15 cellular contexts compared by ENCODE assay signal in the genomic region with DNA sequence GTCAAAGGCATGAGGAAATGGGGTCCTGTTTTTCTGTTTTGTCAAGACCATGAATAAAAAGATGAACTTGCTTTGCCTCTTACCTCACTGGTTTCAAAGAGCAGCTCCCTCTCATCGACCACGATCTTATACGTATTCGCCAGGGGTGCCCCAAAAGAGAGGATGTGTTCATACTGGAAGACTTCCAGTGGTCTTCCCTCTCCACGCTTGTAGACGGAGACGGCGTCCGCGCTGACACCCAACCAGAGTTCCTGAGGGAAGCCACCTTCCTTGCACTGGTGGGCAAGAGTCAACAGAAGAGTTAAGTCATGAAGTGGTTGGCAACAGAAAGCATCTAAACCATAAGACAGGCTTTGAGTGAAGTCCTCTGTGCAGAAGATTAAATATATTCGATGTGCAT. TPM values are rescaled to one million over a fixed set of nuclear protein-coding genes. Genes with fewer than 3 reads are reported as not detected.
DNase-seq lines count a peak whose midpoint lies in the region; TF ChIP-seq lines count a peak whose summit lies in the region.
"Had no signal": no experiment of that assay in that cellular context is flagged by ENCODE, and none has a peak within 500 bp of the region (broad histone marks: within the 10 kb centered on the region; RNA-seq: fewer than 3 reads in every experiment).

No MANE protein-coding gene starts in this region.

- no peak overlapping the region for H3K23ac ChIP-seq in H9 (ENCODE audit: insufficient read length, low read depth, low read length)

- no peak overlapping the region for H2AK5ac ChIP-seq in H9 (ENCODE audit: insufficient read length, low read length)

- H3K9me3 ChIP-seq in H9 (ENCODE audit: control insufficient read depth, low read depth, low read length), result no peaks in the 10 kb centered on the region
- no peaks in the 10 kb centered on the region for H3K9me3 ChIP-seq in SK-N-MC (ENCODE audit: low read depth, low read length)

- H2BK15ac ChIP-seq in H9 (ENCODE audit: low read depth, low read length), result no peak overlapping the region

- H4K91ac ChIP-seq in H9 (ENCODE audit: insufficient read length, low read depth, low read length), result no peak overlapping the region

- no peak overlapping the region for H3K56ac ChIP-seq in H9 (ENCODE audit: insufficient read length, low read depth, low read length)

- H2BK20ac ChIP-seq in H9 (ENCODE audit: low read depth, low read length, poor library complexity, severe bottlenecking), result no peak overlapping the region

- no peak overlapping the region for H3K18ac ChIP-seq in H9 (ENCODE audit: insufficient read length, low read depth, low read length)

- H4K20me1 ChIP-seq in H9 (ENCODE audit: control insufficient read depth, insufficient read depth, insufficient read length), result no peaks in the 10 kb centered on the region

- no peaks in the 10 kb centered on the region for H3K9me3 Mint-ChIP-seq in H9
- no peaks in the 10 kb centered on the region for H3K9me3 Mint-ChIP-seq in endothelial cell (ENCODE audit: unreplicated experiment)
- H3K9me3 Mint-ChIP-seq: CD4-positive, alpha-beta memory T cell had no signal

- H4K8ac ChIP-seq in H9 (replicated peaks; ENCODE audit: insufficient read length, low read depth, low read length), result no peak overlapping the region

- H3K27ac Mint-ChIP-seq in H9 (peak overlapping the region; percentile 20 to 68 (median 64); a peak in 3 of 7 replicates), endothelial cell (ENCODE audit: unreplicated experiment) (no peak overlapping the region)
- H3K27ac Mint-ChIP-seq: CD4-positive, alpha-beta memory T cell had no signal

- H3K4me3 ChIP-seq in SK-N-MC, result no peak overlapping the region

- no peak overlapping the region for H3K4me2 ChIP-seq in H9 (ENCODE audit: insufficient read depth, insufficient read length, low read length)

- TF ChIP-seq CTCF in H9 (conservative IDR thresholded peaks at IDR 0.05) (no peak), endothelial cell (IDR thresholded peaks at IDR 0.05; ENCODE audit: unreplicated experiment) (no peak)

- H3K9ac ChIP-seq in H9 (ENCODE audit: extremely low read depth, insufficient read length, low read length) (no peak overlapping the region), SK-N-MC (ENCODE audit: insufficient read length) (no peak overlapping the region)

- no peak overlapping the region for H3T11ph ChIP-seq in H9 (ENCODE audit: low read length)

- H3K23me2 ChIP-seq in H9 (ENCODE audit: insufficient read length, low read depth, low read length, poor library complexity, severe bottlenecking), result no peaks in the 10 kb centered on the region

- no peaks in the 10 kb centered on the region for H3K79me1 ChIP-seq in H9 (ENCODE audit: insufficient read depth, low read depth, low read length, poor library complexity, severe bottlenecking)

- no peak overlapping the region for H2BK120ac ChIP-seq in H9 (ENCODE audit: low read depth, low read length, poor library complexity, severe bottlenecking)

- H3K4me1 Mint-ChIP-seq in H9 (no peaks in the 10 kb centered on the region), endothelial cell (ENCODE audit: unreplicated experiment) (no peaks in the 10 kb centered on the region)

- no peaks in the 10 kb centered on the region for H3K4me1 ChIP-seq in H9 (ENCODE audit: insufficient read depth, low read length)

- no peak overlapping the region for H3K14ac ChIP-seq in H9 (ENCODE audit: insufficient read depth, low read length)

- no peak overlapping the region for H3K4ac ChIP-seq in H9 (ENCODE audit: low read depth, low read length)

- intact Hi-C loops in posterior vena cava (cut with DNase I), result no loop called here

- H3K4me3 Mint-ChIP-seq in H9 (no peak overlapping the region), endothelial cell (ENCODE audit: unreplicated experiment) (peak overlapping the region; percentile 53)
- H3K4me3 Mint-ChIP-seq: CD4-positive, alpha-beta memory T cell had no signal

- H4K5ac ChIP-seq in H9 (ENCODE audit: insufficient read length, low read depth, low read length), result no peak overlapping the region

- H2BK12ac ChIP-seq in H9 (ENCODE audit: insufficient read length, low read depth, low read length), result no peak overlapping the region

- no peak overlapping the region for H2AFZ ChIP-seq in H9 (ENCODE audit: low read length)

- H3K27me3 Mint-ChIP-seq in H9 (ENCODE audit: low read depth) (no peaks in the 10 kb centered on the region; the same call in 1 of the 2 replicates), endothelial cell (ENCODE audit: unreplicated experiment) (peaks cover 12% of the 10 kb centered on the region)

- no peak for DNase-seq in H9
- no peak for DNase-seq in SK-N-MC (ENCODE audit: low read depth, low spot score)
- no peak for DNase-seq in endothelial cell (ENCODE audit: low spot score)
- DNase-seq in posterior vena cava (ENCODE audit: low spot score), result no peak
- no peak for DNase-seq in NCI-H187 treated with DMSO at 0.1 percent for 48 hours (lab: John Stamatoyannopoulos, UW)
- no peak for DNase-seq in T-helper 9 cell
- DNase-seq: C1 segment of cervical spinal cord; Calu3; CD4-positive, alpha-beta memory T cell; COR-L47; DMS53; GF-D8; H7 had no signal

- H3K36me3 ChIP-seq in SK-N-MC (ENCODE audit: insufficient read depth, low read length), result peaks cover 99% of the 10 kb centered on the region

- H3K36me3 Mint-ChIP-seq in H9 (ENCODE audit: insufficient read depth in 1 of 3, low read depth in 3 of 3) (peaks cover 60 to 90% (median 87%) of the 10 kb centered on the region in 3 experiments), endothelial cell (ENCODE audit: low read depth, unreplicated experiment) (peaks cover 64% of the 10 kb centered on the region)
- H3K36me3 Mint-ChIP-seq: CD4-positive, alpha-beta memory T cell had no signal

- no peaks in the 10 kb centered on the region for H3K27me3 ChIP-seq in H9 (ENCODE audit: insufficient read depth, low read length)

- no CpG with 5 or more reads among the region's 11 CpGs for WGBS in H9 (ENCODE audit: extremely low coverage, insufficient read length, low lambda C conversion rate)

- H3K27ac ChIP-seq in H9 (ENCODE audit: insufficient read length, low read depth, low read length), result no peak overlapping the region
- H3K27ac ChIP-seq in SK-N-MC, result 0 out of 2 replicates have a peak overlapping the region, but pooled peaks have one; percentile 32
- peak overlapping the region; percentile 70 for H3K27ac ChIP-seq in temporal lobe (ENCODE audit: low read depth, low read length)

- no peak overlapping the region for H2BK5ac ChIP-seq in H9 (ENCODE audit: insufficient read length, low read length)

- H3K79me2 ChIP-seq in H9 (ENCODE audit: insufficient read depth, low read length), result no peaks in the 10 kb centered on the region

RNA-seq across cellular contexts. Expression of a gene that starts 51.4 kb away (rescaled TPM):
- total RNA-seq in H9 (2021), result 3.3 and 3.4 TPM in 2 replicates
- 15.8 TPM for total RNA-seq in endothelial cell (ENCODE audit: unreplicated experiment)
- total RNA-seq in temporal lobe, result 56.5 TPM
- 10 to 100 TPM in 1 of 2 donors, 1 to 10 TPM in 1; 5.4 to 10.9 TPM for total RNA-seq in posterior vena cava
- total RNA-seq: G401 had no signal
